In the genomic region with DNA sequence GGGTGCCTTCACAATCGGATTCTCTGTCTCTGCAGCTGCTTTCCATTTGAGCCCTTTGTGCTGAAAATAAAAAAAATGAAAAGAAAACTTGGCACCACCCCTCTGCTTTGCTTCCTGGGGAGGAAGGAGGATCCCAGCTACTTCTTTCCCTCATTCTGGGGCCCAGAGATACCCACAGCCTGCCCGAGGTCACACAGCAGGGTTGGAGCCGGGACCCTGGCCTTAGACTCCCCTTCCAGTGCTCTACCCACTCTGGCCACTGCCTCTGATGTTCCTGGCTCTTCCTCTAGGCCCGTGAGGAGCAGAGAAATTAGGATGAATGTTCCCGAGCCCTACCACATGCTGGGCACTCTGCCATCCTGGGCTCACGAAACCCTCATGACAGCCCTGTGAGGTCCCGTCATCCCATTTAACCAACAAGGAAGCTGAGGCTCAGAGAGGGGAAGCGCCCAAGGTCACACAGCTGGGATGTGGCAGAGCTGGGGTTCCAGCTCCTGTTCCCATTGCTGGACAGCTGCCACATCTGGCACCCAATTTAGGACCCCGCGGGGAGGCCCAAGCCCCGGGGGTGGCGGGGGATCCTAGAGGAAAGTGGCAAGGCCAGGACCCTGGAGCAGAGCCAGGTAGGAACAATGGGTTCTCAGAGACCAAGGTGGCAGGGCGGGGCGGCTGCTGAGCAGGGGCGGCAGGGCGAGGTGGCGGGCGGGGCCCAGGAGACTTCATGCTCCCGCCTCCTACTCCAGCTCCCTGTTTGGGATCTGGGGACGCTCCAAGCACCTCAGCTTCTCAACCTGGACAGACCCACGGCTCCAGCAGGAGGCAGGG, we compare ENCODE assay signal across 11 cellular contexts.
DNase-seq lines count a peak whose midpoint lies in the region; ATAC-seq, FAIRE-seq and TF ChIP-seq lines count a peak whose summit lies in the region.
"Had no signal": no experiment of that assay in that cellular context is flagged by ENCODE, and none has a peak within 500 bp of the region (broad histone marks: within the 10 kb centered on the region; RNA-seq: fewer than 3 reads in every experiment).

No MANE protein-coding gene starts in this region.

- ATAC-seq in HepG2 (peak; percentile 51), GM21515 (IDR thresholded peaks at IDR 0.05; ENCODE audit: unreplicated experiment) (no peak)

- H3K9me3 Mint-ChIP-seq in type B pancreatic cell = no peaks in the 10 kb centered on the region
- H3K9me3 Mint-ChIP-seq: IgD-negative memory B cell; stimulated activated naive CD8-positive, alpha-beta T cell treated with anti-CD3 and anti-CD28 coated beads, Interleukin-15, Interleukin-2, amounts not matched to agents 100 ng/mL and 50 ng/mL, for 24 hours had no signal

- no peak for TF ChIP-seq RAD21 in HepG2 (CRISPR knock-in tag; IDR thresholded peaks at IDR 0.05)

- DNase-seq in NCI-H748 (lab: John Stamatoyannopoulos, UW; ENCODE audit: unreplicated experiment) = peak; percentile 25
- DNase-seq in NCI-H748 treated with DMSO at 0.1 percent for 48 hours (lab: John Stamatoyannopoulos, UW) = no peak
- DNase-seq in brain microvascular endothelial cell = no peak
- peak; percentile 79 for DNase-seq in HepG2 (ENCODE audit: low spot score)
- DNase-seq in type B pancreatic cell (ENCODE audit: extremely low spot score, unreplicated experiment) = no peak
- DNase-seq in occipital lobe (lab: John Stamatoyannopoulos, UW) = no peak
- DNase-seq in GM12891 (ENCODE audit: insufficient read length, low spot score) = no peak

- peak overlapping the region; percentile 18 for H3K27ac Mint-ChIP-seq in type B pancreatic cell
- H3K27ac Mint-ChIP-seq: IgD-negative memory B cell; stimulated activated naive CD8-positive, alpha-beta T cell treated with anti-CD3 and anti-CD28 coated beads, Interleukin-15, Interleukin-2, amounts not matched to agents 100 ng/mL and 50 ng/mL, for 24 hours had no signal

- no peak overlapping the region for H2AFZ ChIP-seq in HepG2 (ENCODE audit: low read length)

- no TSS peak for BruUV-seq in HepG2 (replicated peaks; lab: Mats Ljungman, UMichigan)

- no peaks in the 10 kb centered on the region for H3K27me3 Mint-ChIP-seq in type B pancreatic cell

- no peaks in the 10 kb centered on the region for H3K9me3 ChIP-seq in HepG2 (ENCODE audit: low read length)

- H3K9ac ChIP-seq in HepG2 (ENCODE audit: insufficient read depth, low read depth, low read length) = peak overlapping the region; percentile 38; the same call in 1 of the 2 replicates

- H3K4me1 ChIP-seq in HepG2 (ENCODE audit: insufficient read depth, low read length) = peaks cover 82% of the 10 kb centered on the region

- peak; percentile 12 for TF ChIP-seq CTCF in brain microvascular endothelial cell (IDR thresholded peaks at IDR 0.05; ENCODE audit: low read depth, low read length, missing control alignments)
- TF ChIP-seq CTCF in HepG2 (CRISPR knock-in tag; IDR thresholded peaks at IDR 0.05) = 0 out of 2 replicates have a peak, but pooled peaks have one; percentile 19
- no peak for TF ChIP-seq CTCF in type B pancreatic cell (conservative IDR thresholded peaks at IDR 0.05)

- H3K36me3 Mint-ChIP-seq in type B pancreatic cell = no peaks in the 10 kb centered on the region

- in situ Hi-C loops in brain microvascular endothelial cell (cut with HindIII; ENCODE audit: low pct_ligation_motif_present, low sequenced_read_pairs) = no loop called here
- in situ Hi-C loops in HepG2 (cut with HindIII; ENCODE audit: extremely low pct_ligation_motif_present, low pct_unique_long_range_greater_than_20kb) = no loop called here

- H3K36me3 ChIP-seq in brain microvascular endothelial cell (replicated peaks) (no peaks in the 10 kb centered on the region), HepG2 (replicated peaks in 1 of 2; ENCODE audit: control insufficient read depth in 1 of 2, insufficient read depth in 2 of 2, low read length in 2 of 2) (no peaks in the 10 kb centered on the region)
- H3K36me3 ChIP-seq: cardiac muscle cell had no signal

- TF ChIP-seq EP300 in HepG2 (IDR thresholded peaks at IDR 0.05; ENCODE audit: low read depth in 2 of 2, low read length in 2 of 2) (peak; percentile 25 to 56; a peak in 2 of 4 replicates), HepG2 (CRISPR knock-in tag; IDR thresholded peaks at IDR 0.05; ENCODE audit: borderline replicate concordance) (0 out of 2 replicates have a peak, but pooled peaks have one; percentile 28)

- no peaks in the 10 kb centered on the region for H3K79me2 ChIP-seq in HepG2 (ENCODE audit: insufficient read depth, low read length)

- H3K27ac ChIP-seq in brain microvascular endothelial cell (no peak overlapping the region), HepG2 (ENCODE audit: extremely low read length, insufficient read depth, low read length) (no peak overlapping the region)
- H3K27ac ChIP-seq: cardiac muscle cell had no signal

- CTCF ChIA-PET in HepG2 (lab: Yijun Ruan, JAX; ENCODE audit: low intra/inter-chr PET ratio, low total read pairs) = no interaction called here

- H3K4me1 Mint-ChIP-seq in type B pancreatic cell (ENCODE audit: unreplicated experiment) = peaks cover 5% of the 10 kb centered on the region

- H3K4me3 ChIP-seq in brain microvascular endothelial cell (ENCODE audit: low read depth, low read length) (no peak overlapping the region), HepG2 (replicated peaks in 1 of 3; ENCODE audit: insufficient read depth in 1 of 3, low read depth in 2 of 3, low read length in 3 of 3) (peak overlapping the region in 2 of 3 experiments; percentile 19 to 64; a peak in 4 of 6 replicates)
- H3K4me3 ChIP-seq: cardiac muscle cell had no signal

- peak; percentile 15 for FAIRE-seq in HepG2 (lab: Jason Lieb, UNC)
- no peak for FAIRE-seq in GM12891 (lab: Jason Lieb, UNC)

- POLR2A ChIA-PET in HepG2 (lab: Yijun Ruan, JAX) = interaction anchor here (0.8 to 1.6 kb wide), 10 partner anchors 11 to 135 kb away, joined by 3 to 6 read pairs (median 3); no protein-coding TSS in a partner anchor

- 2% methylated on average over 13 of the region's 21 CpGs for WGBS in HepG2 (ENCODE audit: low lambda C conversion rate)

- H3K4me2 ChIP-seq in HepG2 (ENCODE audit: low read depth, low read length) = peak overlapping the region; percentile 76

- H3K27me3 ChIP-seq in brain microvascular endothelial cell (replicated peaks) = no peaks in the 10 kb centered on the region
- peaks cover 3 to 17% of the 10 kb centered on the region in 2 experiments; a peak in 4 of 5 replicates for H3K27me3 ChIP-seq in HepG2 (ENCODE audit: control insufficient read depth in 1 of 2, insufficient read depth in 2 of 2, low read length in 2 of 2)
- H3K27me3 ChIP-seq: cardiac muscle cell had no signal

- H3K4me3 Mint-ChIP-seq in type B pancreatic cell = no peak overlapping the region
- H3K4me3 Mint-ChIP-seq: IgD-negative memory B cell; stimulated activated naive CD8-positive, alpha-beta T cell treated with anti-CD3 and anti-CD28 coated beads, Interleukin-15, Interleukin-2, amounts not matched to agents 100 ng/mL and 50 ng/mL, for 24 hours had no signal

- intact Hi-C loops in HepG2 (cut with micrococcal nuclease; ENCODE audit: unreplicated experiment) = loop anchor here (2.0 kb wide), 1 partner anchor 70 kb away; no protein-coding TSS in a partner anchor

- TF ChIP-seq POLR2A in HepG2 (IDR thresholded peaks at IDR 0.05; ENCODE audit: insufficient read depth in 1 of 2, low read depth in 2 of 2, low read length in 2 of 2) (no peak), GM12891 (IDR thresholded peaks at IDR 0.05; ENCODE audit: low read depth, low read length) (no peak)

- H4K20me1 ChIP-seq in HepG2 (ENCODE audit: insufficient read depth, low read length) = no peaks in the 10 kb centered on the region

TF ChIP-seq in HepG2, 621 proteins besides CTCF, POLR2A, EP300 and RAD21 (continues in another document):
- TF ChIP-seq KDM3A (CRISPR knock-in tag; IDR thresholded peaks at IDR 0.05; ENCODE audit: low read depth) (peak; percentile 93; the same call in 1 of the 2 replicates), SALL1 (CRISPR knock-in tag; IDR thresholded peaks at IDR 0.05) (peak; percentile 45; the same call in 1 of the 2 replicates), IKZF4 (CRISPR knock-in tag; IDR thresholded peaks at IDR 0.05; ENCODE audit: borderline replicate concordance, low read depth, not compliant biosample characterization) (peak; percentile 80), RFX5 (IDR thresholded peaks at IDR 0.05; ENCODE audit: low read depth, low read length) (0 out of 2 replicates have a peak, but pooled peaks have one; percentile 12), CHD4 (IDR thresholded peaks at IDR 0.05; ENCODE audit: borderline replicate concordance, low read length) (peak; percentile 96), ZBTB38 (CRISPR knock-in tag; IDR thresholded peaks at IDR 0.05) (0 out of 2 replicates have a peak, but pooled peaks have one; percentile 24)
- TF ChIP-seq, protein P1, sequence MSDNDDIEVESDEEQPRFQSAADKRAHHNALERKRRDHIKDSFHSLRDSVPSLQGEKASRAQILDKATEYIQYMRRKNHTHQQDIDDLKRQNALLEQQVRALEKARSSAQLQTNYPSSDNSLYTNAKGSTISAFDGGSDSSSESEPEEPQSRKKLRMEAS (IDR thresholded peaks at IDR 0.05) = peak; percentile 47

TF ChIP-seq in GM12891, 5 proteins besides CTCF, POLR2A, EP300 and RAD21:
- TF ChIP-seq POU2F2 (IDR thresholded peaks at IDR 0.05; ENCODE audit: low read depth, low read length) = no peak
- no peak for TF ChIP-seq TAF1 (IDR thresholded peaks at IDR 0.05; ENCODE audit: low read depth, low read length)
- no peak for TF ChIP-seq SPI1 (IDR thresholded peaks at IDR 0.05; ENCODE audit: low read depth, low read length)
- TF ChIP-seq PAX5 (IDR thresholded peaks at IDR 0.05; ENCODE audit: insufficient read depth, low read length, severe bottlenecking) = no peak
- no peak for TF ChIP-seq POLR2AphosphoS5 (IDR thresholded peaks at IDR 0.05; ENCODE audit: low read depth, low read length)

Comparison
In these comparisons a context has a peak if more than half of its experiments do, and no peak if none do; other contexts are left out.
1. DNase-seq: peak in NCI-H748 (single experiment) and HepG2 (single experiment); none in NCI-H748 treated with DMSO at 0.1 percent for 48 hours (single experiment), brain microvascular endothelial cell (single experiment), type B pancreatic cell (single experiment), occipital lobe (single experiment) and GM12891 (single experiment).